In genomic region chr2:119694994-119695521, GRCh38 we compare ENCODE assay signal across 8 cellular contexts. TPM values are rescaled to one million over a fixed set of nuclear protein-coding genes. Genes with fewer than 3 reads are reported as not detected.
DNase-seq lines count a peak whose midpoint lies in the region; ATAC-seq and TF ChIP-seq lines count a peak whose summit lies in the region.
"Had no signal": no experiment of that assay in that cellular context is flagged by ENCODE, and none has a peak within 500 bp of the region (broad histone marks: within the 10 kb centered on the region; RNA-seq: fewer than 3 reads in every experiment).

No MANE protein-coding gene starts in this region.

- no peaks in the 10 kb centered on the region for H3K27me3 ChIP-seq in endodermal cell (ENCODE audit: control insufficient read depth, insufficient read depth, low read length, poor library complexity, severe bottlenecking)
- no peaks in the 10 kb centered on the region for H3K27me3 ChIP-seq in aorta (ENCODE audit: control insufficient read depth in 1 of 2, insufficient read depth in 2 of 2, low read length in 1 of 2)

- peaks cover 5% of the 10 kb centered on the region; the same call in 1 of the 2 replicates for H3K4me1 ChIP-seq in HEK293 (ENCODE audit: control insufficient read depth, insufficient read depth, low read length)
- H3K4me1 ChIP-seq in endodermal cell (ENCODE audit: control insufficient read depth, insufficient read depth, low read length) = peaks cover 6% of the 10 kb centered on the region
- no peaks in the 10 kb centered on the region for H3K4me1 ChIP-seq in aorta (ENCODE audit: control insufficient read depth in 1 of 2, insufficient read depth in 2 of 2, low read length in 2 of 2)

- WGBS in endodermal cell (ENCODE audit: insufficient coverage in 1 of 2, insufficient read length in 1 of 2), 2 experiments = 65 to 73% methylated on average over 8 to 9 of the region's 9 CpGs
- WGBS in aorta, 2 donors = 23 to 28% methylated on average over 9 of the region's 9 CpGs

- H3K9me3 Mint-ChIP-seq in endodermal cell = no peaks in the 10 kb centered on the region
- H3K9me3 Mint-ChIP-seq: naive B cell had no signal

- H3K4me3 Mint-ChIP-seq in endodermal cell = no peak overlapping the region
- H3K4me3 Mint-ChIP-seq: naive B cell had no signal

- no peak for ATAC-seq in GM21367 (IDR thresholded peaks at IDR 0.05; ENCODE audit: unreplicated experiment)
- no peak for ATAC-seq in aorta (ENCODE audit: low FRiP score)

- H3K27ac Mint-ChIP-seq in endodermal cell = no peak overlapping the region
- H3K27ac Mint-ChIP-seq: naive B cell had no signal

- H3K36me3 Mint-ChIP-seq in endodermal cell (ENCODE audit: low read depth) = peaks cover 1% of the 10 kb centered on the region

- CTCF ChIA-PET in HEK293 (lab: Yijun Ruan, JAX) = interaction anchor here (0.9 kb wide), 1 partner anchor 53 kb away, joined by 3 read pairs; no protein-coding TSS in a partner anchor

- H3K9me3 ChIP-seq in HEK293 (ENCODE audit: control insufficient read depth, insufficient read depth, low read depth, low read length) = no peaks in the 10 kb centered on the region
- no peaks in the 10 kb centered on the region for H3K9me3 ChIP-seq in endodermal cell (ENCODE audit: control insufficient read depth, low read length)
- H3K9me3 ChIP-seq in aorta (ENCODE audit: control insufficient read depth, low read length) = no peaks in the 10 kb centered on the region

- no peaks in the 10 kb centered on the region for H3K27me3 Mint-ChIP-seq in endodermal cell (ENCODE audit: insufficient read depth)

- no peaks in the 10 kb centered on the region for H3K36me3 ChIP-seq in HEK293 (ENCODE audit: control insufficient read depth in 2 of 2, insufficient read depth in 1 of 2, low read length in 2 of 2)
- H3K36me3 ChIP-seq in endodermal cell (ENCODE audit: control insufficient read depth, insufficient read depth, low read length) = no peaks in the 10 kb centered on the region
- no peaks in the 10 kb centered on the region for H3K36me3 ChIP-seq in aorta (ENCODE audit: control insufficient read depth in 1 of 2, insufficient read depth in 2 of 2, low read length in 1 of 2)

- TF ChIP-seq CTCF in HEK293 (tag by site-specific recombination; IDR thresholded peaks at IDR 0.05) = no peak
- no peak for TF ChIP-seq CTCF in endodermal cell (conservative IDR thresholded peaks at IDR 0.05)
- no peak for TF ChIP-seq CTCF in retinal pigment epithelial cell (conservative IDR thresholded peaks at IDR 0.05; ENCODE audit: low read depth, low read length)

- peaks cover 26% of the 10 kb centered on the region for H3K4me1 Mint-ChIP-seq in endodermal cell

- POLR2A ChIA-PET in HEK293 (lab: Yijun Ruan, JAX) = no interaction called here

- DNase-seq in NCI-H460 (ENCODE audit: extremely low read depth, low read depth) (peak; percentile 27), endodermal cell (peak; percentile 70), retinal pigment epithelial cell (ENCODE audit: low read depth) (peak; percentile 62), aorta (no peak), NCI-H1436 (lab: John Stamatoyannopoulos, UW) (no peak)
- DNase-seq: naive B cell had no signal

- intact Hi-C loops in aorta (cut with DNase I) = no loop called here

- no peak overlapping the region for H3K9ac ChIP-seq in endodermal cell (ENCODE audit: extremely low read depth, low read length, poor library complexity, severe bottlenecking)

- H3K27ac ChIP-seq in HEK293 (ENCODE audit: extremely low read depth, low read depth, low read length) (no peak overlapping the region), endodermal cell (ENCODE audit: low read depth, low read length) (peak overlapping the region; percentile 51), aorta (ENCODE audit: low read depth in 1 of 2, low read length in 2 of 2) (no peak overlapping the region)

- no peak overlapping the region for H3K4me3 ChIP-seq in HEK293 (ENCODE audit: low read depth, low read length)
- no peak overlapping the region for H3K4me3 ChIP-seq in endodermal cell (ENCODE audit: low read length)
- peak overlapping the region; percentile 38 for H3K4me3 ChIP-seq in retinal pigment epithelial cell (ENCODE audit: low read length)
- H3K4me3 ChIP-seq in aorta (ENCODE audit: low read length in 2 of 2) = no peak overlapping the region

TF ChIP-seq in HEK293, 187 proteins besides CTCF, POLR2A, EP300 and RAD21:
- no peak for TF ChIP-seq ZNF311 (tag by site-specific recombination; IDR thresholded peaks at IDR 0.05; ENCODE audit: borderline replicate concordance)
- TF ChIP-seq ZBTB20 (tag by site-specific recombination; IDR thresholded peaks at IDR 0.05) = peak; percentile 81

RNA-seq across cellular contexts. Expression of gene TMEM177, which starts 16.1 kb away (rescaled TPM):
- 14.5 and 18.5 TPM in 2 replicates for total RNA-seq in NCI-H460 (2014; rRNA removed; shearing (Covaris generic))
- polyA plus RNA-seq in NCI-H460 (2014; cell fraction: nucleus; rRNA removed) = 24.9 and 31.8 TPM in 2 replicates
- total RNA-seq in endodermal cell (10 to 100 TPM; 26.8 to 28.6 TPM), aorta (1 to 10 TPM; 5.8 to 6.0 TPM)
- polyA plus RNA-seq in endodermal cell (2013, experiment 1 of 2) = 22.7 TPM
- polyA plus RNA-seq in endodermal cell (2013, experiment 2 of 2) = 18.5 TPM
- 1 to 10 TPM; 3.2 to 8.1 TPM for polyA plus RNA-seq in aorta

Comparison
In these comparisons a context has a peak if more than half of its experiments do, and no peak if none do; other contexts are left out.
1. DNase-seq: peak in NCI-H460 (single experiment), endodermal cell (single experiment) and retinal pigment epithelial cell (single experiment); none in aorta (0 of 2) and NCI-H1436 (single experiment).